8 cellular contexts compared by ENCODE assay signal in the genomic region with DNA sequence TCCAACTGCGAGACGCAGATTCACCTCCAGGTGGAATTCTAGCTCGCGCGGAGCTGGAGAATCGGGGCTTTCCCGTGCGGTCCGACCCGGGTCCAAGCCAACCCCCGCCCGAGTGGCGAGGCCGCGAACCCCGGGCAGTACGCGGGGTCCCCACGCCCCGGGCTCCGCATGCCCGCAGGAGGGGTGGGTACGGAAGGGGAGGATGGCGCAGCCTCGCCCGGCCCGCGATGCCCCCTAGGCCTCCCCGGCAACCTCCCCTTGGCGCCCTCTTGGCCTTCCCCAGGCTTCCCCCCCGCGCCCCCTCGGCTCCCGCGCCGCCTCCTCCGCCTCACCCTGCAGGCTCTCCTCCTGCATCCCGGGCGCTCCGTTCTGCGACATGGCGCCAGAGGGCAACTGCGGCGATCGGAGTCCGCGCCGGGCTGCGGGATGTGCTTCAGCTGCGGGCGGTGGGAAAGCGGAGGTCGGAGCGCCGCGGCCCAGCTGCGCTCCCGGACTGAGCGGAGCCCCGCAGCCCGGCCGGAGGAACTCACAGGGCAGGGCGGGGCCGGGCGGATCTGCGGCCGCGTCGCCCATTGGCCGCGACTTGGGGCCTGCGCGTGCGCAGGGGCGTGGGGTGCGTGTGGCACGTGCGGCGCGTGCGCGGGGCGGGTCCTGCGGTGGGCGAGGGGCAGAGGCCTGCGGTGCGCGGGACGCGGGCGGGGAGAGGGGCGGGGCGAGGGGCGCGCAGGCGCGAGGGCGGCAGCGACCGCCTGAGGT. TPM values are rescaled to one million over a fixed set of nuclear protein-coding genes. Genes with fewer than 3 reads are reported as not detected.
DNase-seq lines count a peak whose midpoint lies in the region; ATAC-seq and TF ChIP-seq lines count a peak whose summit lies in the region.

A gene with protein sequence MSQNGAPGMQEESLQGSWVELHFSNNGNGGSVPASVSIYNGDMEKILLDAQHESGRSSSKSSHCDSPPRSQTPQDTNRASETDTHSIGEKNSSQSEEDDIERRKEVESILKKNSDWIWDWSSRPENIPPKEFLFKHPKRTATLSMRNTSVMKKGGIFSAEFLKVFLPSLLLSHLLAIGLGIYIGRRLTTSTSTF (minus strand): TSS at position 495 of the 756 bp plus-strand sequence. CDS start 117 bp downstream, at position 378.

- TF ChIP-seq POLR2A in erythroblast (IDR thresholded peaks at IDR 0.05; ENCODE audit: low read length) = peak; percentile 45

- intact Hi-C loops in OCI-LY7 (cut with micrococcal nuclease; ENCODE audit: unreplicated experiment) = loop anchor here (1.0 to 10.0 kb wide), 2 partner anchors 81 to 163 kb away; no protein-coding TSS in a partner anchor

- H3K36me3 ChIP-seq in OCI-LY7 (ENCODE audit: insufficient read depth, low read length) (peaks cover 21% of the 10 kb centered on the region; the same call in 1 of the 2 replicates), mucosa of stomach (ENCODE audit: control insufficient read depth, insufficient read depth, low read length) (no peaks in the 10 kb centered on the region)

- peak within 1 kb of the TSS; percentile 64 for H3K9ac ChIP-seq in mucosa of stomach (ENCODE audit: low read length)

- peak; percentile 87 for DNase-seq in COLO829 (ENCODE audit: low spot score)
- DNase-seq in HL-60 (ENCODE audit: low read depth in 1 of 2, low spot score in 1 of 2) = peak; percentile 90 to 92
- DNase-seq in OCI-LY7 (ENCODE audit: low spot score) = peak; percentile 95
- peak; percentile 98 for DNase-seq in activated T-cell treated with anti-CD3 and anti-CD28 coated beads, Interleukin-2, amount 50 U/mL, for 24 hours
- peak; percentile 93 to 95 for DNase-seq in erythroblast (lab: John Stamatoyannopoulos, UW)
- DNase-seq in stimulated activated CD8-positive, alpha-beta memory T cell treated with anti-CD3 and anti-CD28 coated beads, Interleukin-4, amount 100 ng/mL, for 48 hours = peak; percentile 96

- peak within 1 kb of the TSS; percentile 88 for H3K4me3 Mint-ChIP-seq in activated T-cell treated with anti-CD3 and anti-CD28 coated beads, Interleukin-2, amount 50 U/mL, for 24 hours

- no TSS peak for BruUV-seq in OCI-LY7 (replicated peaks; lab: Mats Ljungman, UMichigan)

- peak within 1 kb of the TSS; percentile 91 for H3K4me3 ChIP-seq in HL-60 (replicated peaks; ENCODE audit: insufficient read depth, low read length)
- peak within 1 kb of the TSS; percentile 83 for H3K4me3 ChIP-seq in OCI-LY7 (ENCODE audit: low read depth, low read length, poor library complexity, severe bottlenecking)
- H3K4me3 ChIP-seq in mucosa of stomach (ENCODE audit: low read length) = peak within 1 kb of the TSS; percentile 22

- CTCF ChIA-PET in OCI-LY7 (lab: Charles Lee; ENCODE audit: unreplicated experiment) = no interaction called here

- H3K36me3 Mint-ChIP-seq in activated T-cell treated with anti-CD3 and anti-CD28 coated beads, Interleukin-2, amount 50 U/mL, for 24 hours (ENCODE audit: low read depth) = peaks cover 35% of the 10 kb centered on the region

- no peaks in the 10 kb centered on the region for H3K9me3 Mint-ChIP-seq in activated T-cell treated with anti-CD3 and anti-CD28 coated beads, Interleukin-2, amount 50 U/mL, for 24 hours

- TF ChIP-seq CTCF in HL-60 (IDR thresholded peaks at IDR 0.05; ENCODE audit: insufficient read depth, low read length) = no peak
- no peak for TF ChIP-seq CTCF in OCI-LY7 (conservative IDR thresholded peaks at IDR 0.05; ENCODE audit: low read length)

- ATAC-seq in GM19463 (IDR thresholded peaks at IDR 0.05; ENCODE audit: unreplicated experiment) = peak; percentile 82

- H2AFZ ChIP-seq in OCI-LY7 (ENCODE audit: low read length) = peak within 1 kb of the TSS; percentile 79; the same call in 1 of the 2 replicates

- H4K20me1 ChIP-seq in OCI-LY7 (ENCODE audit: insufficient read depth, low read length) = peaks cover 6% of the 10 kb centered on the region; the same call in 1 of the 2 replicates

- H3K27me3 ChIP-seq in HL-60 (ENCODE audit: insufficient read depth, poor library complexity, severe bottlenecking) = no peaks in the 10 kb centered on the region
- H3K27me3 ChIP-seq in mucosa of stomach (ENCODE audit: control insufficient read depth, insufficient read depth, low read length) = peaks cover 31% of the 10 kb centered on the region

- H3K4me1 ChIP-seq in OCI-LY7 (ENCODE audit: insufficient read depth, low read length, poor library complexity, severe bottlenecking) = peaks cover 28% of the 10 kb centered on the region
- H3K4me1 ChIP-seq in mucosa of stomach (ENCODE audit: control insufficient read depth, insufficient read depth, low read length) = peaks cover 9% of the 10 kb centered on the region

- peaks cover 38% of the 10 kb centered on the region; the same call in 1 of the 2 replicates for H3K79me2 ChIP-seq in OCI-LY7 (ENCODE audit: insufficient read depth, low read depth, low read length)

- H3K4me2 ChIP-seq in OCI-LY7 (ENCODE audit: low read length) = peak within 1 kb of the TSS; percentile 70

- H3K4me1 Mint-ChIP-seq in activated T-cell treated with anti-CD3 and anti-CD28 coated beads, Interleukin-2, amount 50 U/mL, for 24 hours (ENCODE audit: low read depth) = peaks cover 46% of the 10 kb centered on the region

- no peaks in the 10 kb centered on the region for H3K9me2 ChIP-seq in OCI-LY7 (ENCODE audit: insufficient read depth, low read length)

- H3K27ac Mint-ChIP-seq in activated T-cell treated with anti-CD3 and anti-CD28 coated beads, Interleukin-2, amount 50 U/mL, for 24 hours = peak within 1 kb of the TSS; percentile 90

- H3K27me3 Mint-ChIP-seq in activated T-cell treated with anti-CD3 and anti-CD28 coated beads, Interleukin-2, amount 50 U/mL, for 24 hours = no peaks in the 10 kb centered on the region

- POLR2A ChIA-PET in OCI-LY7 (lab: Charles Lee) = interaction anchor here (0.8 kb wide), 1 partner anchor 8 kb away, joined by 3 read pairs; no protein-coding TSS in a partner anchor

- H3K27ac ChIP-seq in HL-60 (replicated peaks) (peak within 1 kb of the TSS; percentile 71), OCI-LY7 (ENCODE audit: low read depth, low read length, poor library complexity, severe bottlenecking) (no peak within 1 kb of the TSS)

- H3K9me3 ChIP-seq in OCI-LY7 (ENCODE audit: low read length) (no peaks in the 10 kb centered on the region), mucosa of stomach (ENCODE audit: control insufficient read depth, low read length) (no peaks in the 10 kb centered on the region)

RNA-seq across cellular contexts. Expression of the gene that starts here (rescaled TPM):
- total RNA-seq in OCI-LY7 (2014; rRNA removed; shearing (Covaris generic)) = 60.1 and 66.6 TPM in 2 replicates
- 46.3 and 99.8 TPM in 2 replicates for total RNA-seq in OCI-LY7 (2022)

Comparison
In these comparisons a context has a peak if more than half of its experiments do, and no peak if none do; other contexts are left out.
1. H3K4me3 ChIP-seq: peak in every context shown above with its lines; median percentile 91 in HL-60; 83 in OCI-LY7; 22 in mucosa of stomach.